1 cellular context compared by ENCODE assay signal in genomic region chr16:22007159-22007508, GRCh38.
TF ChIP-seq lines count a peak whose summit lies in the region.

No MANE protein-coding gene starts in this region.

TF ChIP-seq in HepG2, 621 proteins besides CTCF, POLR2A, EP300 and RAD21 (continues in another document):
- TF ChIP-seq KMT2B (CRISPR knock-in tag; IDR thresholded peaks at IDR 0.05) = peak; percentile 2; the same call in 1 of the 2 replicates
- 0 out of 2 replicates have a peak, but pooled peaks have one; percentile 17 for TF ChIP-seq ZNF350 (CRISPR knock-in tag; IDR thresholded peaks at IDR 0.05; ENCODE audit: borderline replicate concordance, low read depth)
- TF ChIP-seq ELF3 (CRISPR knock-in tag; IDR thresholded peaks at IDR 0.05) = 0 out of 2 replicates have a peak, but pooled peaks have one; percentile 43
- peak; percentile 3 for TF ChIP-seq PHF5A (CRISPR knock-in tag; IDR thresholded peaks at IDR 0.05; ENCODE audit: low read depth, unreplicated experiment)
- TF ChIP-seq ZNF17 (CRISPR knock-in tag; IDR thresholded peaks at IDR 0.05) = no peak
- no peak for TF ChIP-seq RELA (CRISPR knock-in tag; IDR thresholded peaks at IDR 0.05)
- TF ChIP-seq ZNF660 (CRISPR knock-in tag; IDR thresholded peaks at IDR 0.05; ENCODE audit: borderline replicate concordance, low read depth) = no peak
- TF ChIP-seq NCOA1 (CRISPR knock-in tag; IDR thresholded peaks at IDR 0.05) = no peak; the same call in 1 of the 2 replicates
- no peak for TF ChIP-seq NFIC (IDR thresholded peaks at IDR 0.05; ENCODE audit: low read length)
- TF ChIP-seq ZMYM2 (CRISPR knock-in tag; IDR thresholded peaks at IDR 0.05) = no peak
- TF ChIP-seq SAFB2 (CRISPR knock-in tag; IDR thresholded peaks at IDR 0.05; ENCODE audit: borderline replicate concordance, low read depth) = 0 out of 2 replicates have a peak, but pooled peaks have one; percentile 17
- TF ChIP-seq BCL3 (CRISPR knock-in tag; IDR thresholded peaks at IDR 0.05) = 0 out of 2 replicates have a peak, but pooled peaks have one; percentile 14
- TF ChIP-seq MNT (IDR thresholded peaks at IDR 0.05) = no peak
- TF ChIP-seq ZNF607 (CRISPR knock-in tag; IDR thresholded peaks at IDR 0.05; ENCODE audit: borderline replicate concordance) = no peak
- TF ChIP-seq ZNF44 (CRISPR knock-in tag; IDR thresholded peaks at IDR 0.05) = peak; percentile 53; the same call in 1 of the 2 replicates
- peak; percentile 93; the same call in 1 of the 2 replicates for TF ChIP-seq TIGD3 (CRISPR knock-in tag; IDR thresholded peaks at IDR 0.05; ENCODE audit: borderline replicate concordance)
- no peak for TF ChIP-seq TFE3 (CRISPR knock-in tag; IDR thresholded peaks at IDR 0.05)
- 0 out of 2 replicates have a peak, but pooled peaks have one; percentile 68 for TF ChIP-seq FUBP1 (CRISPR knock-in tag; IDR thresholded peaks at IDR 0.05; ENCODE audit: borderline replicate concordance)
- TF ChIP-seq HMGXB3 (CRISPR knock-in tag; IDR thresholded peaks at IDR 0.05; ENCODE audit: borderline replicate concordance) = 0 out of 2 replicates have a peak, but pooled peaks have one; percentile 15
- TF ChIP-seq NR2F6 (IDR thresholded peaks at IDR 0.05) = no peak
- TF ChIP-seq NR2F6 (CRISPR knock-in tag; IDR thresholded peaks at IDR 0.05) = peak; percentile 28; the same call in 1 of the 2 replicates
- 0 out of 2 replicates have a peak, but pooled peaks have one; percentile 11 for TF ChIP-seq ZNF7 (CRISPR knock-in tag; IDR thresholded peaks at IDR 0.05)
- TF ChIP-seq ELF4 (CRISPR knock-in tag; IDR thresholded peaks at IDR 0.05; ENCODE audit: borderline replicate concordance) = 0 out of 2 replicates have a peak, but pooled peaks have one; percentile 19
- peak; percentile 13; the same call in 1 of the 2 replicates for TF ChIP-seq IRF2 (CRISPR knock-in tag; IDR thresholded peaks at IDR 0.05)
- peak; percentile 23; the same call in 1 of the 2 replicates for TF ChIP-seq ZNF644 (CRISPR knock-in tag; IDR thresholded peaks at IDR 0.05; ENCODE audit: low read depth)
- 0 out of 2 replicates have a peak, but pooled peaks have one; percentile 16 for TF ChIP-seq ZBTB49 (CRISPR knock-in tag; IDR thresholded peaks at IDR 0.05; ENCODE audit: borderline replicate concordance)
- peak; percentile 76; the same call in 1 of the 2 replicates for TF ChIP-seq POGK (CRISPR knock-in tag; conservative IDR thresholded peaks at IDR 0.05)
- TF ChIP-seq TEAD3 (CRISPR knock-in tag; optimal IDR thresholded peaks at IDR 0.05; ENCODE audit: borderline replicate concordance) = peak; percentile 11
- TF ChIP-seq TFDP2 (CRISPR knock-in tag; IDR thresholded peaks at IDR 0.05) = no peak
- TF ChIP-seq ZFP37 (CRISPR knock-in tag; IDR thresholded peaks at IDR 0.05; ENCODE audit: borderline replicate concordance) = no peak
- TF ChIP-seq GTF3A (CRISPR knock-in tag; conservative IDR thresholded peaks at IDR 0.05) = 0 out of 2 replicates have a peak, but pooled peaks have one; percentile 57
- TF ChIP-seq POLR2AphosphoS2 (IDR thresholded peaks at IDR 0.05; ENCODE audit: low read depth, low read length) = no peak
- no peak for TF ChIP-seq NCOR1 (IDR thresholded peaks at IDR 0.05; ENCODE audit: borderline replicate concordance, low read length)
- peak; percentile 78; the same call in 1 of the 2 replicates for TF ChIP-seq THAP7 (CRISPR knock-in tag; IDR thresholded peaks at IDR 0.05)
- TF ChIP-seq PCBP1 (IDR thresholded peaks at IDR 0.05; ENCODE audit: borderline replicate concordance, low read depth, low read length) = 0 out of 2 replicates have a peak, but pooled peaks have one; percentile 0
